1 cellular context compared by ENCODE assay signal in the genomic region with DNA sequence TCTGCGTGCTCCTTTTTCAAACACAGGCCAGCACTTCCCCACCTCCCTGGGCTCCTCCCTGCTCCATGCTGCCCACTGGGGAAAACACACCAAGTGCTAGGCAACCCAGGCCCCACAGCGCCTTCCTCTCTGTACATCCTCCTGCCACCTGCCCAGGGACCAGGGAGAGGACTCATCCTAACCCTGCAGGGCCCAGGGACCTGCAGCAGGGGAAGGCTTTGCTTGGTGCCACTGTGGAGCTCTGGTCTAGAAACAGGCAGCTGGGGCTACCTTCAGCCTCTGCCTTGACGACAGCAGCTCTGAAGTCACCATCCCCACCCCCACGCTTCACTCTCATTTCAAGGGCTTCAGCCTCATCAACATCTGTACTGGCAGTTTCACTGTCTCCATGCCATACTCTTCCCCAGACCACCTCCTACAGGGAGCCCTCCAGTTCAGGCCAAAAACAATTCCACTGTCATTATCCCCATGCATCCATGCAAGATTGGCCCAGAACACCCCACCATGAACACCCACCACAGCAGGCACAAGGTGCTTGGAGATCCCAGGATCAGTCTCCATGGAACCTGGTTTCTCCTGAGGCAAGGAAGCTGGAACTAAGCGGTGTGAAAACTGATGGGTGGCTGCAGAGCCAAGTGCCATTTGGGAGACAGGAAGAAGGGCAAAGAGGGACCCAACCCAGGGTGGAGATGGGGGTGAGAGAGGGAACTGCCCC.
TF ChIP-seq lines count a peak whose summit lies in the region.

No MANE protein-coding gene starts in this region.

TF ChIP-seq in liver, 16 proteins besides CTCF, POLR2A, EP300 and RAD21 (continued from another document):
- TF ChIP-seq EGR1 (IDR thresholded peaks at IDR 0.05; ENCODE audit: low read depth in 2 of 2): no peak
- TF ChIP-seq, protein P1, sequence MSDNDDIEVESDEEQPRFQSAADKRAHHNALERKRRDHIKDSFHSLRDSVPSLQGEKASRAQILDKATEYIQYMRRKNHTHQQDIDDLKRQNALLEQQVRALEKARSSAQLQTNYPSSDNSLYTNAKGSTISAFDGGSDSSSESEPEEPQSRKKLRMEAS (IDR thresholded peaks at IDR 0.05): no peak
